1 cellular context compared by ENCODE assay signal in the genomic region with DNA sequence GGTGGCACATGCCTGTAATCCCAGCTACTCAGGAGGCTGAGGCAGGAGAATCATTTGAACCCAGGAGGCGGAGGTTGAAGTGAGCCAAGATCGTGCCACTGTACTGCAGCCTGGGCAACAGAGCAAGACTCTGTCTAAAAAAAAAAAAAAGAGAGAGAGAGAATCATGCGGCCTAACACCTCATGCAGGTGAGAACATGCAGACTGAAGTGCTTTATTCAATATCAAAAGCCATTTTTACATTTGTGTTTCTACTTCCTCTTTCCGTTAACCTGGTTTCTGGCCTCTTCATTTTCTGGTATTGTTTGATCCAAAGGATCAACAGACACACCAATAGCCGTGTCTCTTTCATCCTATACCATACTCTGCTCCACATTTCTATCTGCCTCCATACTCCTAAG.
TF ChIP-seq lines count a peak whose summit lies in the region.

No MANE protein-coding gene starts in this region.

TF ChIP-seq in GM12878, 131 proteins besides CTCF, POLR2A, EP300 and RAD21:
- peak; percentile 10; the same call in 1 of the 2 replicates for TF ChIP-seq MTA2 (IDR thresholded peaks at IDR 0.05; ENCODE audit: low read depth)
- TF ChIP-seq ZNF384 (IDR thresholded peaks at IDR 0.05; ENCODE audit: borderline replicate concordance, low read depth, low read length): peak; percentile 59; the same call in 1 of the 2 replicates
- TF ChIP-seq NBN (IDR thresholded peaks at IDR 0.05): 0 out of 2 replicates have a peak, but pooled peaks have one; percentile 33
- peak; percentile 45; the same call in 1 of the 2 replicates for TF ChIP-seq SPI1 (IDR thresholded peaks at IDR 0.05; ENCODE audit: borderline replicate concordance, insufficient read depth, low read depth, low read length)
- TF ChIP-seq, protein P1, sequence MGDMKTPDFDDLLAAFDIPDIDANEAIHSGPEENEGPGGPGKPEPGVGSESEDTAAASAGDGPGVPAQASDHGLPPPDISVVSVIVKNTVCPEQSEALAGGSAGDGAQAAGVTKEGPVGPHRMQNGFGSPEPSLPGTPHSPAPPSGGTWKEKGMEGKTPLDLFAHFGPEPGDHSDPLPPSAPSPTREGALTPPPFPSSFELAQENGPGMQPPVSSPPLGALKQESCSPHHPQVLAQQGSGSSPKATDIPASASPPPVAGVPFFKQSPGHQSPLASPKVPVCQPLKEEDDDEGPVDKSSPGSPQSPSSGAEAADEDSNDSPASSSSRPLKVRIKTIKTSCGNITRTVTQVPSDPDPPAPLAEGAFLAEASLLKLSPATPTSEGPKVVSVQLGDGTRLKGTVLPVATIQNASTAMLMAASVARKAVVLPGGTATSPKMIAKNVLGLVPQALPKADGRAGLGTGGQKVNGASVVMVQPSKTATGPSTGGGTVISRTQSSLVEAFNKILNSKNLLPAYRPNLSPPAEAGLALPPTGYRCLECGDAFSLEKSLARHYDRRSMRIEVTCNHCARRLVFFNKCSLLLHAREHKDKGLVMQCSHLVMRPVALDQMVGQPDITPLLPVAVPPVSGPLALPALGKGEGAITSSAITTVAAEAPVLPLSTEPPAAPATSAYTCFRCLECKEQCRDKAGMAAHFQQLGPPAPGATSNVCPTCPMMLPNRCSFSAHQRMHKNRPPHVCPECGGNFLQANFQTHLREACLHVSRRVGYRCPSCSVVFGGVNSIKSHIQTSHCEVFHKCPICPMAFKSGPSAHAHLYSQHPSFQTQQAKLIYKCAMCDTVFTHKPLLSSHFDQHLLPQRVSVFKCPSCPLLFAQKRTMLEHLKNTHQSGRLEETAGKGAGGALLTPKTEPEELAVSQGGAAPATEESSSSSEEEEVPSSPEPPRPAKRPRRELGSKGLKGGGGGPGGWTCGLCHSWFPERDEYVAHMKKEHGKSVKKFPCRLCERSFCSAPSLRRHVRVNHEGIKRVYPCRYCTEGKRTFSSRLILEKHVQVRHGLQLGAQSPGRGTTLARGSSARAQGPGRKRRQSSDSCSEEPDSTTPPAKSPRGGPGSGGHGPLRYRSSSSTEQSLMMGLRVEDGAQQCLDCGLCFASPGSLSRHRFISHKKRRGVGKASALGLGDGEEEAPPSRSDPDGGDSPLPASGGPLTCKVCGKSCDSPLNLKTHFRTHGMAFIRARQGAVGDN (IDR thresholded peaks at IDR 0.05): peak; percentile 65
- peak; percentile 14 for TF ChIP-seq MEF2B (IDR thresholded peaks at IDR 0.05; ENCODE audit: partially characterized antibody, poor library complexity, severe bottlenecking)
